In the genomic region with DNA sequence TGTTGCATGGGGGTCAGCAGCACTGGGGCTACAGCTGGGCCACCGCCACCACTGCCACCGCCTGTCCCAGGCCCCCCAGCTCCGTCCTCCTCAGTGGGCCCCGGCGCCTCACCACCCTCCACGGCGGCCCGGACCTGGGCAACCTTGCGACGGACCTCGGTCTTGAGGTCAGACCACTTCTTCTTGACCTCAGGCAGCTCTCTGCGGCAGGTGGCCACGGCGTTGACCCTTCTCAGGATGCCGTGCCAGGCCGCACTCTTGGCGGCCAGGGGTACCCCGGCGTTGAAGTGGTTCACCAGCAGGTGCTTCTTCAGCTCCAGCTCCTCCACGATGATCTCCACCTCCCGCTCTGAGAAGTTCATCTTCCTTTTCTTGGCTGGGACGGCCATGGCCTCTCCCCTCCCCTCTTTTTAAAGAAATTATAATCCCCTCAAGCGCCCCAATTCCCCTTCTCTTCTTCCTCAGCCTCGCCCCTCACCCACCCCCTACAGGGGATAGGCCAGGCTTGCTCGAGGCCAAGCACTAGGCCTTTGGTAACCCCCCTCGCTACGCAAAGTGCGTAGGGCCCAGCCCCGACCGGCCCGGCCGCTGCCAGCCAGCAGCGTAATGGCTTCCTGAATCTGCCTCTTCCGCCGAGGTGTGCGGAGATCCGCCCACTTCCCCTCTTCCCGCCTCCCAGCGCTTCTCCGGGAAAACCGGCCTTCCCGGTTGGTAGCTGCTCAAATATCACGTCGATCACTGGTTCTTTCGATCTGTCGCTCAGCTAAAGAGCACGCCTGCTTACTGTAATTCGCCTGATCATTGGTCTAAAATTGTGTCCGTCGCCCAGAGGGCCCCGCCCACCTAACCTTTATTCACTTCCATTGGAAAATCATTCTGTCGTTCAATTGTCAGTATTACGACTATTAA, we compare ENCODE assay signal across 1 cellular context.
TF ChIP-seq lines count a peak whose summit lies in the region.

A gene with protein sequence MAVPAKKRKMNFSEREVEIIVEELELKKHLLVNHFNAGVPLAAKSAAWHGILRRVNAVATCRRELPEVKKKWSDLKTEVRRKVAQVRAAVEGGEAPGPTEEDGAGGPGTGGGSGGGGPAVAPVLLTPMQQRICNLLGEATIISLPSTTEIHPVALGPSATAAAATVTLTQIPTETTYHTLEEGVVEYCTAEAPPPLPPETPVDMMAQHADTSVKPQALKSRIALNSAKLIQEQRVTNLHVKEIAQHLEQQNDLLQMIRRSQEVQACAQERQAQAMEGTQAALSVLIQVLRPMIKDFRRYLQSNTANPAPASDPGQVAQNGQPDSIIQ (minus strand): TSS at position 608 of the 909 bp plus-strand sequence. CDS start 219 bp downstream, at position 389.

TF ChIP-seq in HepG2, 621 proteins besides CTCF, POLR2A, EP300 and RAD21 (continued from another document and continues in another):
- no peak for TF ChIP-seq NFRKB (IDR thresholded peaks at IDR 0.05)
- TF ChIP-seq ZNF510 (CRISPR knock-in tag; IDR thresholded peaks at IDR 0.05; ENCODE audit: low read depth) = peak; percentile 82; the same call in 1 of the 2 replicates
- TF ChIP-seq, protein P1, sequence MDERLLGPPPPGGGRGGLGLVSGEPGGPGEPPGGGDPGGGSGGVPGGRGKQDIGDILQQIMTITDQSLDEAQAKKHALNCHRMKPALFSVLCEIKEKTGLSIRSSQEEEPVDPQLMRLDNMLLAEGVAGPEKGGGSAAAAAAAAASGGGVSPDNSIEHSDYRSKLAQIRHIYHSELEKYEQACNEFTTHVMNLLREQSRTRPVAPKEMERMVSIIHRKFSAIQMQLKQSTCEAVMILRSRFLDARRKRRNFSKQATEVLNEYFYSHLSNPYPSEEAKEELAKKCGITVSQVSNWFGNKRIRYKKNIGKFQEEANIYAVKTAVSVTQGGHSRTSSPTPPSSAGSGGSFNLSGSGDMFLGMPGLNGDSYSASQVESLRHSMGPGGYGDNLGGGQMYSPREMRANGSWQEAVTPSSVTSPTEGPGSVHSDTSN (CRISPR knock-in tag; IDR thresholded peaks at IDR 0.05) = peak; percentile 97
- 0 out of 2 replicates have a peak, but pooled peaks have one; percentile 25 for TF ChIP-seq TAF1 (CRISPR knock-in tag; IDR thresholded peaks at IDR 0.05)
- TF ChIP-seq ZNF382 (CRISPR knock-in tag; IDR thresholded peaks at IDR 0.05; ENCODE audit: borderline replicate concordance) = no peak
- TF ChIP-seq, protein P2, sequence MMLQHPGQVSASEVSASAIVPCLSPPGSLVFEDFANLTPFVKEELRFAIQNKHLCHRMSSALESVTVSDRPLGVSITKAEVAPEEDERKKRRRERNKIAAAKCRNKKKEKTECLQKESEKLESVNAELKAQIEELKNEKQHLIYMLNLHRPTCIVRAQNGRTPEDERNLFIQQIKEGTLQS (CRISPR knock-in tag; IDR thresholded peaks at IDR 0.05) = no peak; the same call in 1 of the 2 replicates
- TF ChIP-seq, protein P3, sequence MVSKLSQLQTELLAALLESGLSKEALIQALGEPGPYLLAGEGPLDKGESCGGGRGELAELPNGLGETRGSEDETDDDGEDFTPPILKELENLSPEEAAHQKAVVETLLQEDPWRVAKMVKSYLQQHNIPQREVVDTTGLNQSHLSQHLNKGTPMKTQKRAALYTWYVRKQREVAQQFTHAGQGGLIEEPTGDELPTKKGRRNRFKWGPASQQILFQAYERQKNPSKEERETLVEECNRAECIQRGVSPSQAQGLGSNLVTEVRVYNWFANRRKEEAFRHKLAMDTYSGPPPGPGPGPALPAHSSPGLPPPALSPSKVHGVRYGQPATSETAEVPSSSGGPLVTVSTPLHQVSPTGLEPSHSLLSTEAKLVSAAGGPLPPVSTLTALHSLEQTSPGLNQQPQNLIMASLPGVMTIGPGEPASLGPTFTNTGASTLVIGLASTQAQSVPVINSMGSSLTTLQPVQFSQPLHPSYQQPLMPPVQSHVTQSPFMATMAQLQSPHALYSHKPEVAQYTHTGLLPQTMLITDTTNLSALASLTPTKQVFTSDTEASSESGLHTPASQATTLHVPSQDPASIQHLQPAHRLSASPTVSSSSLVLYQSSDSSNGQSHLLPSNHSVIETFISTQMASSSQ (IDR thresholded peaks at IDR 0.05; ENCODE audit: low read depth) = no peak
- TF ChIP-seq, protein P3 (CRISPR knock-in tag; IDR thresholded peaks at IDR 0.05; ENCODE audit: borderline replicate concordance) = peak; percentile 47; the same call in 1 of the 2 replicates
- TF ChIP-seq CAMTA2 (CRISPR knock-in tag; IDR thresholded peaks at IDR 0.05; ENCODE audit: borderline replicate concordance) = 0 out of 2 replicates have a peak, but pooled peaks have one; percentile 44
- no peak for TF ChIP-seq ATM (IDR thresholded peaks at IDR 0.05; ENCODE audit: borderline replicate concordance)
- TF ChIP-seq SALL2 (CRISPR knock-in tag; IDR thresholded peaks at IDR 0.05) = 0 out of 2 replicates have a peak, but pooled peaks have one; percentile 13
- 0 out of 2 replicates have a peak, but pooled peaks have one; percentile 21 for TF ChIP-seq ZNF274 (CRISPR knock-in tag; IDR thresholded peaks at IDR 0.05)
- TF ChIP-seq ZNF605 (CRISPR knock-in tag; IDR thresholded peaks at IDR 0.05) = no peak
- no peak for TF ChIP-seq KDM5A (IDR thresholded peaks at IDR 0.05; ENCODE audit: borderline replicate concordance, low read length)
- no peak for TF ChIP-seq ZBTB3 (CRISPR knock-in tag; IDR thresholded peaks at IDR 0.05; ENCODE audit: borderline replicate concordance, low read depth)
- peak; percentile 100 for TF ChIP-seq HNRNPLL (IDR thresholded peaks at IDR 0.05; ENCODE audit: low read depth, low read length, poor library complexity, severe bottlenecking)
- peak; percentile 16; the same call in 1 of the 2 replicates for TF ChIP-seq KDM3A (CRISPR knock-in tag; IDR thresholded peaks at IDR 0.05; ENCODE audit: low read depth)
- TF ChIP-seq, protein P4, sequence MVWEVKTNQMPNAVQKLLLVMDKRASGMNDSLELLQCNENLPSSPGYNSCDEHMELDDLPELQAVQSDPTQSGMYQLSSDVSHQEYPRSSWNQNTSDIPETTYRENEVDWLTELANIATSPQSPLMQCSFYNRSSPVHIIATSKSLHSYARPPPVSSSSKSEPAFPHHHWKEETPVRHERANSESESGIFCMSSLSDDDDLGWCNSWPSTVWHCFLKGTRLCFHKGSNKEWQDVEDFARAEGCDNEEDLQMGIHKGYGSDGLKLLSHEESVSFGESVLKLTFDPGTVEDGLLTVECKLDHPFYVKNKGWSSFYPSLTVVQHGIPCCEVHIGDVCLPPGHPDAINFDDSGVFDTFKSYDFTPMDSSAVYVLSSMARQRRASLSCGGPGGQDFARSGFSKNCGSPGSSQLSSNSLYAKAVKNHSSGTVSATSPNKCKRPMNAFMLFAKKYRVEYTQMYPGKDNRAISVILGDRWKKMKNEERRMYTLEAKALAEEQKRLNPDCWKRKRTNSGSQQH (CRISPR knock-in tag; IDR thresholded peaks at IDR 0.05; ENCODE audit: low read depth) = 0 out of 2 replicates have a peak, but pooled peaks have one; percentile 25
- TF ChIP-seq ERF (CRISPR knock-in tag; IDR thresholded peaks at IDR 0.05) = 0 out of 2 replicates have a peak, but pooled peaks have one; percentile 12
- TF ChIP-seq, protein P5, sequence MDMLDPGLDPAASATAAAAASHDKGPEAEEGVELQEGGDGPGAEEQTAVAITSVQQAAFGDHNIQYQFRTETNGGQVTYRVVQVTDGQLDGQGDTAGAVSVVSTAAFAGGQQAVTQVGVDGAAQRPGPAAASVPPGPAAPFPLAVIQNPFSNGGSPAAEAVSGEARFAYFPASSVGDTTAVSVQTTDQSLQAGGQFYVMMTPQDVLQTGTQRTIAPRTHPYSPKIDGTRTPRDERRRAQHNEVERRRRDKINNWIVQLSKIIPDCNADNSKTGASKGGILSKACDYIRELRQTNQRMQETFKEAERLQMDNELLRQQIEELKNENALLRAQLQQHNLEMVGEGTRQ (IDR thresholded peaks at IDR 0.05; ENCODE audit: low read depth, low read length) = no peak
- TF ChIP-seq, protein P5 (CRISPR knock-in tag; IDR thresholded peaks at IDR 0.05; ENCODE audit: borderline replicate concordance) = no peak
- peak; percentile 78 for TF ChIP-seq ELF1 (CRISPR knock-in tag; IDR thresholded peaks at IDR 0.05)
- peak; percentile 26; the same call in 1 of the 2 replicates for TF ChIP-seq ZMYM4 (CRISPR knock-in tag; IDR thresholded peaks at IDR 0.05)
- no peak for TF ChIP-seq STAG1 (CRISPR knock-in tag; IDR thresholded peaks at IDR 0.05)
- TF ChIP-seq, protein P6, sequence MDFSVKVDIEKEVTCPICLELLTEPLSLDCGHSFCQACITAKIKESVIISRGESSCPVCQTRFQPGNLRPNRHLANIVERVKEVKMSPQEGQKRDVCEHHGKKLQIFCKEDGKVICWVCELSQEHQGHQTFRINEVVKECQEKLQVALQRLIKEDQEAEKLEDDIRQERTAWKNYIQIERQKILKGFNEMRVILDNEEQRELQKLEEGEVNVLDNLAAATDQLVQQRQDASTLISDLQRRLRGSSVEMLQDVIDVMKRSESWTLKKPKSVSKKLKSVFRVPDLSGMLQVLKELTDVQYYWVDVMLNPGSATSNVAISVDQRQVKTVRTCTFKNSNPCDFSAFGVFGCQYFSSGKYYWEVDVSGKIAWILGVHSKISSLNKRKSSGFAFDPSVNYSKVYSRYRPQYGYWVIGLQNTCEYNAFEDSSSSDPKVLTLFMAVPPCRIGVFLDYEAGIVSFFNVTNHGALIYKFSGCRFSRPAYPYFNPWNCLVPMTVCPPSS (IDR thresholded peaks at IDR 0.05) = no peak
- TF ChIP-seq GABPA (IDR thresholded peaks at IDR 0.05; ENCODE audit: low read depth, low read length) = peak; percentile 63
- TF ChIP-seq GABPA (CRISPR knock-in tag; IDR thresholded peaks at IDR 0.05; ENCODE audit: low read depth) = peak; percentile 78
- TF ChIP-seq, protein P7, sequence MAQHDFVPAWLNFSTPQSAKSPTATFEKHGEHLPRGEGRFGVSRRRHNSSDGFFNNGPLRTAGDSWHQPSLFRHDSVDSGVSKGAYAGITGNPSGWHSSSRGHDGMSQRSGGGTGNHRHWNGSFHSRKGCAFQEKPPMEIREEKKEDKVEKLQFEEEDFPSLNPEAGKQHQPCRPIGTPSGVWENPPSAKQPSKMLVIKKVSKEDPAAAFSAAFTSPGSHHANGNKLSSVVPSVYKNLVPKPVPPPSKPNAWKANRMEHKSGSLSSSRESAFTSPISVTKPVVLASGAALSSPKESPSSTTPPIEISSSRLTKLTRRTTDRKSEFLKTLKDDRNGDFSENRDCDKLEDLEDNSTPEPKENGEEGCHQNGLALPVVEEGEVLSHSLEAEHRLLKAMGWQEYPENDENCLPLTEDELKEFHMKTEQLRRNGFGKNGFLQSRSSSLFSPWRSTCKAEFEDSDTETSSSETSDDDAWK (CRISPR knock-in tag; IDR thresholded peaks at IDR 0.05) = no peak
- no peak for TF ChIP-seq GTF2F1 (IDR thresholded peaks at IDR 0.05; ENCODE audit: low read length)
- TF ChIP-seq SP4 (CRISPR knock-in tag; IDR thresholded peaks at IDR 0.05) = peak; percentile 100
- TF ChIP-seq, protein P8, sequence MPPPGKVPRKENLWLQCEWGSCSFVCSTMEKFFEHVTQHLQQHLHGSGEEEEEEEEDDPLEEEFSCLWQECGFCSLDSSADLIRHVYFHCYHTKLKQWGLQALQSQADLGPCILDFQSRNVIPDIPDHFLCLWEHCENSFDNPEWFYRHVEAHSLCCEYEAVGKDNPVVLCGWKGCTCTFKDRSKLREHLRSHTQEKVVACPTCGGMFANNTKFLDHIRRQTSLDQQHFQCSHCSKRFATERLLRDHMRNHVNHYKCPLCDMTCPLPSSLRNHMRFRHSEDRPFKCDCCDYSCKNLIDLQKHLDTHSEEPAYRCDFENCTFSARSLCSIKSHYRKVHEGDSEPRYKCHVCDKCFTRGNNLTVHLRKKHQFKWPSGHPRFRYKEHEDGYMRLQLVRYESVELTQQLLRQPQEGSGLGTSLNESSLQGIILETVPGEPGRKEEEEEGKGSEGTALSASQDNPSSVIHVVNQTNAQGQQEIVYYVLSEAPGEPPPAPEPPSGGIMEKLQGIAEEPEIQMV (CRISPR knock-in tag; IDR thresholded peaks at IDR 0.05; ENCODE audit: low read depth) = no peak
- TF ChIP-seq, protein P9, sequence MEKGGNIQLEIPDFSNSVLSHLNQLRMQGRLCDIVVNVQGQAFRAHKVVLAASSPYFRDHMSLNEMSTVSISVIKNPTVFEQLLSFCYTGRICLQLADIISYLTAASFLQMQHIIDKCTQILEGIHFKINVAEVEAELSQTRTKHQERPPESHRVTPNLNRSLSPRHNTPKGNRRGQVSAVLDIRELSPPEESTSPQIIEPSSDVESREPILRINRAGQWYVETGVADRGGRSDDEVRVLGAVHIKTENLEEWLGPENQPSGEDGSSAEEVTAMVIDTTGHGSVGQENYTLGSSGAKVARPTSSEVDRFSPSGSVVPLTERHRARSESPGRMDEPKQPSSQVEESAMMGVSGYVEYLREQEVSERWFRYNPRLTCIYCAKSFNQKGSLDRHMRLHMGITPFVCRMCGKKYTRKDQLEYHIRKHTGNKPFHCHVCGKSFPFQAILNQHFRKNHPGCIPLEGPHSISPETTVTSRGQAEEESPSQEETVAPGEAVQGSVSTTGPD (CRISPR knock-in tag; IDR thresholded peaks at IDR 0.05) = 0 out of 2 replicates have a peak, but pooled peaks have one; percentile 24
- TF ChIP-seq SNAI1 (CRISPR knock-in tag; IDR thresholded peaks at IDR 0.05; ENCODE audit: borderline replicate concordance) = no peak
- TF ChIP-seq, protein P10, sequence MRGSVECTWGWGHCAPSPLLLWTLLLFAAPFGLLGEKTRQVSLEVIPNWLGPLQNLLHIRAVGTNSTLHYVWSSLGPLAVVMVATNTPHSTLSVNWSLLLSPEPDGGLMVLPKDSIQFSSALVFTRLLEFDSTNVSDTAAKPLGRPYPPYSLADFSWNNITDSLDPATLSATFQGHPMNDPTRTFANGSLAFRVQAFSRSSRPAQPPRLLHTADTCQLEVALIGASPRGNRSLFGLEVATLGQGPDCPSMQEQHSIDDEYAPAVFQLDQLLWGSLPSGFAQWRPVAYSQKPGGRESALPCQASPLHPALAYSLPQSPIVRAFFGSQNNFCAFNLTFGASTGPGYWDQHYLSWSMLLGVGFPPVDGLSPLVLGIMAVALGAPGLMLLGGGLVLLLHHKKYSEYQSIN (CRISPR knock-in tag; IDR thresholded peaks at IDR 0.05; ENCODE audit: borderline replicate concordance) = no peak
- peak; percentile 46 for TF ChIP-seq SPEN (CRISPR knock-in tag; IDR thresholded peaks at IDR 0.05; ENCODE audit: low read depth)
